10 cellular contexts compared by ENCODE assay signal in the genomic region with DNA sequence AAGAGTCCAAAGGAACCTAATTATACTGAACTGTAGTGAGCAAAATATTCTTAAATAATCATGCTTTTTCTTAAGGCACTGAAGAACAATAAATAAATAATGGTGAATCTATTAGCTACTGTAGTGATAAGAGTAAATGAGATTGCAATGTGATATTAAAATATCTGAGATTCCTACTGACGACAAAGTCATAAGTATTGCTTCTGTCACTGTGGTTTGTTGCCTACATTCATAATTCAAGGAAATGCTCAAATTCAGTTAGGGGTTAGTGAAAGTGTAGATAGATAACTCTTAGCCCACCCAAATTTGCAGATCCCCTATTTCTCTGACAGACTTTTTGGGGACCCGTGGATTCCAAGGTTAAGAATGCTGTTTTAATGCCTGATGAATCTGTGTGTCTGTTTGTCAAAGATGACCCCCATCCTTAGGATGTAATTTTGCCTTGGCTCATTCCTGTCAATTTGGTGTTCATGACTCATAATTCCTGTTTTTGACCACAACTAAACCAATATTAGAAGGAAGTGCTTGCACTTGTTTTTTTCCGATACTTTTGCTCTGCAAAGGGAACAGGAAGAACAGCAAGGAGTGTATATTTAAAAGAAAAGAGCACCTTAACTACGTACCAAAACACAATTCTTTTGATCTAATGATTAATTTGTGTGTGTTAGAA.
DNase-seq lines count a peak whose midpoint lies in the region; ATAC-seq and TF ChIP-seq lines count a peak whose summit lies in the region.
"Had no signal": no experiment of that assay in that cellular context is flagged by ENCODE, and none has a peak within 500 bp of the region (broad histone marks: within the 10 kb centered on the region; RNA-seq: fewer than 3 reads in every experiment).

No MANE protein-coding gene starts in this region.

- ATAC-seq in SK-N-SH treated with all-trans-retinoic acid at 6 μM for 48 hours = no peak

- H4K20me1 ChIP-seq in hepatocyte (ENCODE audit: insufficient read depth, poor library complexity, severe bottlenecking) (no peaks in the 10 kb centered on the region), smooth muscle cell (ENCODE audit: low read depth) (no peaks in the 10 kb centered on the region)

- H2AFZ ChIP-seq in hepatocyte = no peak overlapping the region
- no peak overlapping the region for H2AFZ ChIP-seq in smooth muscle cell (ENCODE audit: low read depth)

- H3K27ac ChIP-seq in hepatocyte (peak overlapping the region; percentile 95), smooth muscle cell (ENCODE audit: low read depth) (peak overlapping the region; percentile 90)

- H3K4me3 ChIP-seq in hepatocyte (no peak overlapping the region), smooth muscle cell (no peak overlapping the region)

- no peaks in the 10 kb centered on the region for H3K9me3 ChIP-seq in hepatocyte (ENCODE audit: low read depth)
- no peaks in the 10 kb centered on the region for H3K9me3 ChIP-seq in smooth muscle cell (replicated peaks; ENCODE audit: low read depth)

- no peaks in the 10 kb centered on the region for H3K36me3 ChIP-seq in hepatocyte (replicated peaks; ENCODE audit: insufficient read depth, low read depth)
- no peaks in the 10 kb centered on the region for H3K36me3 ChIP-seq in smooth muscle cell (ENCODE audit: low read depth)

- TF ChIP-seq CTCF in hepatocyte (IDR thresholded peaks at IDR 0.05; ENCODE audit: poor library complexity) (no peak), smooth muscle cell (IDR thresholded peaks at IDR 0.05; ENCODE audit: borderline replicate concordance, insufficient read depth, poor library complexity, severe bottlenecking) (no peak)

- H3K4me1 ChIP-seq in hepatocyte (ENCODE audit: insufficient read depth) (peaks cover 63% of the 10 kb centered on the region), smooth muscle cell (ENCODE audit: low read depth) (peaks cover 39% of the 10 kb centered on the region)

- H3K27me3 ChIP-seq in hepatocyte (no peaks in the 10 kb centered on the region), smooth muscle cell (ENCODE audit: low read depth) (no peaks in the 10 kb centered on the region)

- H3K79me2 ChIP-seq in hepatocyte (peaks cover 60% of the 10 kb centered on the region), smooth muscle cell (ENCODE audit: low read depth) (peaks cover 21% of the 10 kb centered on the region)

- H3K9me2 ChIP-seq in hepatocyte (replicated peaks; ENCODE audit: insufficient read depth) = no peaks in the 10 kb centered on the region

- H3K9ac ChIP-seq in smooth muscle cell (ENCODE audit: low read depth) = no peak overlapping the region

- H3F3A ChIP-seq in smooth muscle cell (ENCODE audit: low read depth) = peaks cover 6% of the 10 kb centered on the region

- DNase-seq in HT-29 (ENCODE audit: low spot score) = peak; percentile 45
- no peak for DNase-seq in hepatocyte (ENCODE audit: low spot score)
- no peak for DNase-seq in smooth muscle cell (lab: John Stamatoyannopoulos, UW; ENCODE audit: unreplicated experiment)
- no peak for DNase-seq in cortex of kidney (lab: John Stamatoyannopoulos, UW)
- DNase-seq in NCI-H2196 (lab: John Stamatoyannopoulos, UW; ENCODE audit: unreplicated experiment) = no peak
- DNase-seq in NCI-H128 (lab: John Stamatoyannopoulos, UW; ENCODE audit: unreplicated experiment) = no peak
- no peak for DNase-seq in H4 (ENCODE audit: low spot score)
- DNase-seq: activated B cell treated with CpG ODN at 0.5 μM for 24 hours, NCI-H1417 had no signal

- 83% methylated on average over 4 of the region's 4 CpGs for WGBS in hepatocyte (ENCODE audit: low lambda C conversion rate, missing lambda C conversion rate)
- WGBS in smooth muscle cell (ENCODE audit: low lambda C conversion rate) = 76% methylated on average over 4 of the region's 4 CpGs

- H3K4me2 ChIP-seq in hepatocyte (peak overlapping the region; percentile 7), smooth muscle cell (peak overlapping the region; percentile 33)

TF ChIP-seq in SK-N-SH treated with all-trans-retinoic acid at 6 μM for 48 hours, 23 proteins besides CTCF, POLR2A, EP300 and RAD21:
- no peak for TF ChIP-seq ZNF565 (CRISPR knock-in tag; conservative IDR thresholded peaks at IDR 0.05; ENCODE audit: low read depth)
- peak; percentile 87 for TF ChIP-seq ISL1 (CRISPR knock-in tag; IDR thresholded peaks at IDR 0.05)
TF ChIP-seq in SK-N-SH treated with all-trans-retinoic acid at 6 μM for 48 hours: peak in this region for 1.
